ENCODE assay signal across 10 cellular contexts in genomic region chr2:98405301-98405700, GRCh38. TPM values are rescaled to one million over a fixed set of nuclear protein-coding genes. Genes with fewer than 3 reads are reported as not detected.
"Had no signal": no experiment of that assay in that cellular context is flagged by ENCODE, and none has a peak within 500 bp of the region (broad histone marks: within the 10 kb centered on the region; RNA-seq: fewer than 3 reads in every experiment).

No MANE protein-coding gene starts in this region.

- DNase-seq: GM23248, GOT3, H7, H9, HCEC 1CT, HFFc6 had no signal

- H3K27ac Mint-ChIP-seq: GM23338, H9, HFFc6 had no signal

- H3K9me3 Mint-ChIP-seq: GM23338, H9, HFFc6 had no signal

- ATAC-seq: GM23338, HCT116 had no signal

- H3K4me3 Mint-ChIP-seq: GM23338, H9, HFFc6 had no signal

RNA-seq across cellular contexts. Expression of gene CNGA3, which starts 59.0 kb away (rescaled TPM):
- total RNA-seq: GM23338, H1, H4, H9 had no signal
